Comparison of ENCODE assay signal across 10 cellular contexts in the genomic region with DNA sequence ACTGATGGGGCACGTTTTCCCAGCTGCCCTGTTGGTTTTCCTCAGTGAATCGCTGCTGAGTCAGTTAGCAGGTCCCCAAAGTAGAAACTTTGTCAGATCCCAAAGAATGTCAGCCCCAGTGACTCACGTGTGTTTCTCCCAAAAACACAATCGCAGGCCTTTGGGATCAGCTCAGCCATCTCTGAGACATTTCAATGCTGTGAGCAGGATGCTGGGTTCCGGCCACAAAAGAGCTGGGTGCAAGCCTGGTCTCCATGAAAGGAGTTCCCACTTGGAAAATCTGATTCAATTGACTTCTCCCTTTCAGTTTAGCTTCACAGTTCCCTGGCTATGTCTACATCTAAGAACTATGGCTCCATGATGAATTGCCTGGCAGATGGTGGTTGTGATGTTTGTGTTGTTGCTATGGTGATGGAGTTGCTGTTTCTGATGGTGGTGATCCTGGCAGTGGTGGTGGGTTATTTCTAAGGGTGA. TPM values are rescaled to one million over a fixed set of nuclear protein-coding genes. Genes with fewer than 3 reads are reported as not detected.
DNase-seq lines count a peak whose midpoint lies in the region; ATAC-seq and TF ChIP-seq lines count a peak whose summit lies in the region.
"Had no signal": no experiment of that assay in that cellular context is flagged by ENCODE, and none has a peak within 500 bp of the region (broad histone marks: within the 10 kb centered on the region; RNA-seq: fewer than 3 reads in every experiment).

No MANE protein-coding gene starts in this region.

- H4K20me1 ChIP-seq in H9 (ENCODE audit: control insufficient read depth, insufficient read depth, insufficient read length), result no peaks in the 10 kb centered on the region

- H3K56ac ChIP-seq in H9 (ENCODE audit: insufficient read length, low read depth, low read length), result no peak overlapping the region

- H2BK12ac ChIP-seq in H9 (ENCODE audit: insufficient read length, low read depth, low read length), result no peak overlapping the region

- no peaks in the 10 kb centered on the region for H3K23me2 ChIP-seq in H9 (ENCODE audit: insufficient read length, low read depth, low read length, poor library complexity, severe bottlenecking)

- H4K91ac ChIP-seq in H9 (ENCODE audit: insufficient read length, low read depth, low read length), result no peak overlapping the region

- H3K4me1 ChIP-seq in ACC112 (ENCODE audit: control insufficient read depth, insufficient read depth, low read length, unreplicated experiment), result peaks cover 50% of the 10 kb centered on the region
- H3K4me1 ChIP-seq in H9 (ENCODE audit: insufficient read depth, low read length), result no peaks in the 10 kb centered on the region

- H3K9me3 Mint-ChIP-seq in H9, result no peaks in the 10 kb centered on the region; a peak in 1 of 5 replicates

- no peak overlapping the region for H3K18ac ChIP-seq in H9 (ENCODE audit: insufficient read length, low read depth, low read length)

- no peak overlapping the region for H4K8ac ChIP-seq in H9 (replicated peaks; ENCODE audit: insufficient read length, low read depth, low read length)

- H2BK5ac ChIP-seq in H9 (ENCODE audit: insufficient read length, low read length), result no peak overlapping the region

- H3K79me2 ChIP-seq in ACC112 (ENCODE audit: control insufficient read depth, insufficient read depth, low read length, unreplicated experiment) (peaks cover 16% of the 10 kb centered on the region), H9 (ENCODE audit: insufficient read depth, low read length) (no peaks in the 10 kb centered on the region)

- H3K4me3 ChIP-seq in ACC112 (ENCODE audit: low read depth, low read length), result no peak overlapping the region

- DNase-seq in HCEC 1CT (peak; percentile 96), iris pigment epithelial cell (ENCODE audit: low read depth) (peak; percentile 65), GM19238 (ENCODE audit: insufficient read length, low spot score) (no peak), H9 (no peak)
- DNase-seq: effector CD8-positive, alpha-beta T cell; stimulated activated CD4-positive, alpha-beta T cell treated with anti-CD3 and anti-CD28 coated beads, Interleukin-1b, Interleukin-23, amount 100 ng/mL, for 48 hours had no signal

- H3K23ac ChIP-seq in H9 (ENCODE audit: insufficient read length, low read depth, low read length), result no peak overlapping the region

- no CpG with 5 or more reads among the region's 5 CpGs for WGBS in H9 (ENCODE audit: extremely low coverage, insufficient read length, low lambda C conversion rate)

- H2BK120ac ChIP-seq in H9 (ENCODE audit: low read depth, low read length, poor library complexity, severe bottlenecking), result no peak overlapping the region

- H3K9ac ChIP-seq in H9 (ENCODE audit: extremely low read depth, insufficient read length, low read length), result no peak overlapping the region

- no peak overlapping the region for H2AK5ac ChIP-seq in H9 (ENCODE audit: insufficient read length, low read length)

- H3K4me1 Mint-ChIP-seq in H9, result peaks cover 0 to 4% of the 10 kb centered on the region in 2 experiments; a peak in 1 of 4 replicates

- H2BK15ac ChIP-seq in H9 (ENCODE audit: low read depth, low read length), result no peak overlapping the region

- H3K4me3 Mint-ChIP-seq in H9, result no peak overlapping the region

- H2AFZ ChIP-seq in ACC112 (ENCODE audit: low read length, unreplicated experiment) (no peak overlapping the region), H9 (ENCODE audit: low read length) (no peak overlapping the region)

- no peak overlapping the region for H3K14ac ChIP-seq in H9 (ENCODE audit: insufficient read depth, low read length)

- no peaks in the 10 kb centered on the region for H3K9me3 ChIP-seq in H9 (ENCODE audit: control insufficient read depth, low read depth, low read length)

- ATAC-seq in HG03432 (IDR thresholded peaks at IDR 0.05; ENCODE audit: unreplicated experiment) (no peak), HG03354 (IDR thresholded peaks at IDR 0.05; ENCODE audit: poor library complexity, severe bottlenecking, unreplicated experiment) (no peak)

- H3K27ac ChIP-seq in ACC112 (ENCODE audit: low read depth, low read length) (peak overlapping the region; percentile 88), angular gyrus (ENCODE audit: low read depth, low read length) (peak overlapping the region; percentile 22), H9 (ENCODE audit: insufficient read length, low read depth, low read length) (no peak overlapping the region)

- no peaks in the 10 kb centered on the region for H3K36me3 ChIP-seq in ACC112 (ENCODE audit: insufficient read depth, low read length)

- H2BK20ac ChIP-seq in H9 (ENCODE audit: low read depth, low read length, poor library complexity, severe bottlenecking), result no peak overlapping the region

- H3K79me1 ChIP-seq in H9 (ENCODE audit: insufficient read depth, low read depth, low read length, poor library complexity, severe bottlenecking), result no peaks in the 10 kb centered on the region

- H3K4me2 ChIP-seq in H9 (ENCODE audit: insufficient read depth, insufficient read length, low read length), result no peak overlapping the region

- no peaks in the 10 kb centered on the region for H3K36me3 Mint-ChIP-seq in H9 (ENCODE audit: insufficient read depth in 1 of 3, low read depth in 3 of 3)

- peak overlapping the region in 1 of 3 experiments; percentile 13; a peak in 1 of 7 replicates for H3K27ac Mint-ChIP-seq in H9

- TF ChIP-seq CTCF in H9 (conservative IDR thresholded peaks at IDR 0.05), result no peak

- H3K4ac ChIP-seq in H9 (ENCODE audit: low read depth, low read length), result no peak overlapping the region

- H3K27me3 ChIP-seq in ACC112 (ENCODE audit: insufficient read depth, low read length), result no peaks in the 10 kb centered on the region
- H3K27me3 ChIP-seq in H9 (ENCODE audit: insufficient read depth, low read length), result 0 out of 2 replicates have a peak, but pooled peaks cover 2% of the 10 kb centered on the region

- no peak overlapping the region for H4K5ac ChIP-seq in H9 (ENCODE audit: insufficient read length, low read depth, low read length)

- H3T11ph ChIP-seq in H9 (ENCODE audit: low read length), result no peak overlapping the region

- peaks cover 5% of the 10 kb centered on the region; the same call in 1 of the 2 replicates for H3K27me3 Mint-ChIP-seq in H9 (ENCODE audit: low read depth)

RNA-seq across cellular contexts. Expression of a gene that starts 28.0 kb away (rescaled TPM):
- 0.15 and 0.22 TPM in 2 replicates for total RNA-seq in H9 (2021)

Comparison
In these comparisons a context has a peak if more than half of its experiments do, and no peak if none do; other contexts are left out.
1. DNase-seq: peak in HCEC 1CT (single experiment) and iris pigment epithelial cell (single experiment); none in GM19238 (single experiment) and H9 (single experiment).